Comparison of ENCODE assay signal across 8 cellular contexts in the genomic region with DNA sequence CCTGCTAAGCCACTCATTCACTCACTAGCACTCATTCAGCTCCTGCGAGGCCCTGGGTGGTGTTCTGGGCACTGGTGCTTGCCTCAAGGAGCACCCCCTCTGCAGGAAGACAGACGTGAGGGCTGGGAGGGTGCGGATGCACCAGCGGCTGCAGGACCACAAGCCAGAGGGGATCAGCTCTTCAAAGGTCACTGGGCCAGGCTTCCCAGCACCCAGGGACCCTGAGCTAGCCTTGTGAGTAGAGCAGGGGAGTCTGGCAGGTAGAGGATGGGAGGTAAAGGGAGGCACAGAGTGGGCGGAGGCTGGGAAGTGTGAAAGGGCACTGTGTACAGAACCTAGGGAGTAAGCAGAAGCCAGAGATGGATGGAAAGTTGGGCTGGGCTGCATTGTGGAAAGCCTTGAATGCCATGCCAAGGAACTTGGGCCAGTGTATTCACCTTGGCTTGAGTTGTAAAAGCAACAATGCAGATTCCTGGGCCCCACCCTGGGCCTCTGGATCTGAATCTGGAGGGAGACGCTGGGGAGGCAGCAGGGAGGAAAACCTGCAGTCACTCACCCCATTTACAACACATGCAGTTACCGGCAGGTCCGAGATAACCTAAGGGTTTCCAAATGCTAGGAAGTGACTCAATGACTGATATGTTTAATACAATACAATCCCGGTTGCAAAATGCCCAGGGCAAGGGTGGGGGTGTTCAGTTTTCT. TPM values are rescaled to one million over a fixed set of nuclear protein-coding genes. Genes with fewer than 3 reads are reported as not detected.
A peak's percentile ranks its signal among the peaks of the same experiment; 100 is the strongest.
DNase-seq lines count a peak whose midpoint lies in the region; ATAC-seq and TF ChIP-seq lines count a peak whose summit lies in the region.

No MANE protein-coding gene starts in this region.

- no peak overlapping the region for H3K27ac ChIP-seq in KMS-11
- peak overlapping the region; percentile 97 to 99 (median 98) for H3K27ac ChIP-seq in esophagus muscularis mucosa (replicated peaks in 1 of 4)

- peak; percentile 86 for TF ChIP-seq EP300 in esophagus muscularis mucosa (IDR thresholded peaks at IDR 0.05)

- WGBS in esophagus muscularis mucosa, result 24% methylated on average over 5 of the region's 9 CpGs

- H4K20me1 ChIP-seq in KMS-11 (ENCODE audit: insufficient read depth), result no peaks in the 10 kb centered on the region; the same call in 1 of the 2 replicates

- H3K9ac ChIP-seq in KMS-11, result no peak overlapping the region

- DNase-seq in A172 (ENCODE audit: low spot score) (peak; percentile 83), esophagus muscularis mucosa (ENCODE audit: extremely low spot score) (peak; percentile 94), omental fat pad (ENCODE audit: low spot score) (peak; percentile 71), NCI-H187 (lab: John Stamatoyannopoulos, UW) (no peak), NCI-H146 treated with DMSO at 0.1 percent for 48 hours (lab: John Stamatoyannopoulos, UW; ENCODE audit: unreplicated experiment) (no peak)
- DNase-seq in activated CD8-positive, alpha-beta memory T cell treated with anti-CD3 and anti-CD28 coated beads, Interleukin-2, amount 50 U/mL, for 4 hours, result peak; percentile 46

- intact Hi-C loops in esophagus muscularis mucosa (cut with DNase I), result loop anchor here (5.0 kb wide), 1 partner anchor 73 kb away; no protein-coding TSS in a partner anchor

- H3K27me3 ChIP-seq in KMS-11 (ENCODE audit: insufficient read depth, low read depth) (no peaks in the 10 kb centered on the region), esophagus muscularis mucosa (no peaks in the 10 kb centered on the region)

- H3K36me3 ChIP-seq in KMS-11 (ENCODE audit: insufficient read depth), result no peaks in the 10 kb centered on the region
- no peaks in the 10 kb centered on the region for H3K36me3 ChIP-seq in esophagus muscularis mucosa

- H3K4me1 ChIP-seq in KMS-11 (ENCODE audit: low read depth, poor library complexity, severe bottlenecking), result peaks cover 19% of the 10 kb centered on the region
- peaks cover 41 to 71% (median 68%) of the 10 kb centered on the region in 4 donors for H3K4me1 ChIP-seq in esophagus muscularis mucosa

- no peak for TF ChIP-seq POLR2A in esophagus muscularis mucosa (IDR thresholded peaks at IDR 0.05; ENCODE audit: low read depth)

- no peaks in the 10 kb centered on the region for H3K9me3 ChIP-seq in esophagus muscularis mucosa

- peak overlapping the region; percentile 87; the same call in 1 of the 2 replicates for H3K4me2 ChIP-seq in KMS-11

- TF ChIP-seq CTCF in KMS-11 (conservative IDR thresholded peaks at IDR 0.05; ENCODE audit: low read depth, low read length) (no peak), esophagus muscularis mucosa (IDR thresholded peaks at IDR 0.05) (peak in 1 of 3 experiments; percentile 20), omental fat pad (IDR thresholded peaks at IDR 0.05) (no peak)

- H3K79me2 ChIP-seq in KMS-11 (ENCODE audit: insufficient read depth, low read depth), result no peaks in the 10 kb centered on the region; the same call in 1 of the 2 replicates

- H2AFZ ChIP-seq in KMS-11 (ENCODE audit: low read depth), result no peak overlapping the region

- ATAC-seq in omental fat pad (ENCODE audit: low FRiP score) (peak; percentile 56), HG03457 (IDR thresholded peaks at IDR 0.05; ENCODE audit: unreplicated experiment) (no peak)

- H3K4me3 ChIP-seq in KMS-11 (IDR thresholded peaks at IDR 0.05; ENCODE audit: insufficient read depth, low read depth, low read length) (no peak overlapping the region), esophagus muscularis mucosa (peak overlapping the region; percentile 75 to 97 (median 88))

RNA-seq across cellular contexts. Expression of gene IL4R, which starts 1.7 kb away (rescaled TPM):
- total RNA-seq in A172 (2014; rRNA removed; shearing (Covaris generic)), result 21.2 and 25.6 TPM in 2 replicates
- total RNA-seq in esophagus muscularis mucosa (100 to 1,000 TPM in 3 of 4 donors, 10 to 100 TPM in 1; 72.7 to 167 (median 116) TPM), omental fat pad (100 to 1,000 TPM in 1 of 4 donors, 10 to 100 TPM in 3; 36.9 to 162 (median 47.3) TPM)

RNA-seq across cellular contexts. Expression of gene NSMCE1, which starts 46.9 kb away (rescaled TPM):
- 96.6 and 104 TPM in 2 replicates for total RNA-seq in A172 (2014; rRNA removed; shearing (Covaris generic))
- total RNA-seq in esophagus muscularis mucosa (10 to 100 TPM; 49.7 to 68.8 (median 64.0) TPM), omental fat pad (10 to 100 TPM; 30.3 to 53.0 (median 43.9) TPM)

Comparison
In these comparisons a context has a peak if more than half of its experiments do, and no peak if none do; other contexts are left out.
1. DNase-seq: peak in A172 (single experiment), activated CD8-positive, alpha-beta memory T cell treated with anti-CD3 and anti-CD28 coated beads, Interleukin-2, amount 50 U/mL, for 4 hours (single experiment), esophagus muscularis mucosa (single experiment) and omental fat pad (single experiment); none in NCI-H187 (0 of 2) and NCI-H146 treated with DMSO at 0.1 percent for 48 hours (single experiment).